In the genomic region with DNA sequence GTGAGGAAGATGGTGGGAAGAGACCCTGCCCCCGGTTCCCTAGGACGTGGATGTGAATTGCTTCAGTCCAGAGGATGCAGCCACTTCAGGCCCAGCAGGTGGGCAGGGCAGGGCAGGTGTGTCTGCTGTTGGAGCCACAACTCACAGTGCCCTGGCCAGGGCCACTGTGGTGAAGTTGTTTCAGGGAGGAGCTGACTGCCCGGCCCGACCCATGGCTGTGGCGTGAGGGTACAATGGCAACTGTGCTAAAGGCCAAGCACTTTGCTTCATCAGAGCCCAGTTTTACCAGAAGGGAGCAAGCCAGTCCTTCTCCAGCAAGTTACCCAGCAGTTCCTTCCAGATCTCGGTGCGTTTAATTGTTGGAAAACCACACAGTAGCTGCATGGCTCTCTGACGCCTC, we compare ENCODE assay signal across 1 cellular context.
TF ChIP-seq lines count a peak whose summit lies in the region.

No MANE protein-coding gene starts in this region.

TF ChIP-seq in GM23338, 12 proteins besides CTCF, POLR2A, EP300 and RAD21 (continued from another document):
- TF ChIP-seq, protein P1, sequence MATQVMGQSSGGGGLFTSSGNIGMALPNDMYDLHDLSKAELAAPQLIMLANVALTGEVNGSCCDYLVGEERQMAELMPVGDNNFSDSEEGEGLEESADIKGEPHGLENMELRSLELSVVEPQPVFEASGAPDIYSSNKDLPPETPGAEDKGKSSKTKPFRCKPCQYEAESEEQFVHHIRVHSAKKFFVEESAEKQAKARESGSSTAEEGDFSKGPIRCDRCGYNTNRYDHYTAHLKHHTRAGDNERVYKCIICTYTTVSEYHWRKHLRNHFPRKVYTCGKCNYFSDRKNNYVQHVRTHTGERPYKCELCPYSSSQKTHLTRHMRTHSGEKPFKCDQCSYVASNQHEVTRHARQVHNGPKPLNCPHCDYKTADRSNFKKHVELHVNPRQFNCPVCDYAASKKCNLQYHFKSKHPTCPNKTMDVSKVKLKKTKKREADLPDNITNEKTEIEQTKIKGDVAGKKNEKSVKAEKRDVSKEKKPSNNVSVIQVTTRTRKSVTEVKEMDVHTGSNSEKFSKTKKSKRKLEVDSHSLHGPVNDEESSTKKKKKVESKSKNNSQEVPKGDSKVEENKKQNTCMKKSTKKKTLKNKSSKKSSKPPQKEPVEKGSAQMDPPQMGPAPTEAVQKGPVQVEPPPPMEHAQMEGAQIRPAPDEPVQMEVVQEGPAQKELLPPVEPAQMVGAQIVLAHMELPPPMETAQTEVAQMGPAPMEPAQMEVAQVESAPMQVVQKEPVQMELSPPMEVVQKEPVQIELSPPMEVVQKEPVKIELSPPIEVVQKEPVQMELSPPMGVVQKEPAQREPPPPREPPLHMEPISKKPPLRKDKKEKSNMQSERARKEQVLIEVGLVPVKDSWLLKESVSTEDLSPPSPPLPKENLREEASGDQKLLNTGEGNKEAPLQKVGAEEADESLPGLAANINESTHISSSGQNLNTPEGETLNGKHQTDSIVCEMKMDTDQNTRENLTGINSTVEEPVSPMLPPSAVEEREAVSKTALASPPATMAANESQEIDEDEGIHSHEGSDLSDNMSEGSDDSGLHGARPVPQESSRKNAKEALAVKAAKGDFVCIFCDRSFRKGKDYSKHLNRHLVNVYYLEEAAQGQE (IDR thresholded peaks at IDR 0.05; ENCODE audit: unreplicated experiment) = no peak
- TF ChIP-seq NANOG (IDR thresholded peaks at IDR 0.05; ENCODE audit: borderline replicate concordance) = no peak
- TF ChIP-seq JUNB (IDR thresholded peaks at IDR 0.05; ENCODE audit: unreplicated experiment) = no peak
